11 cellular contexts compared by ENCODE assay signal in genomic region chr14:61281911-61282310, GRCh38. TPM values are rescaled to one million over a fixed set of nuclear protein-coding genes. Genes with fewer than 3 reads are reported as not detected.
DNase-seq lines count a peak whose midpoint lies in the region; ATAC-seq and TF ChIP-seq lines count a peak whose summit lies in the region.
"Had no signal": no experiment of that assay in that cellular context is flagged by ENCODE, and none has a peak within 500 bp of the region (broad histone marks: within the 10 kb centered on the region; RNA-seq: fewer than 3 reads in every experiment).

No MANE protein-coding gene starts in this region.

- no peaks in the 10 kb centered on the region for H3K27me3 Mint-ChIP-seq in progenitor cell of endocrine pancreas
- peaks cover 49% of the 10 kb centered on the region for H3K27me3 Mint-ChIP-seq in stimulated activated memory B cell treated with anti-CD40 and anti-IgM and Interleukin-4, amounts not matched to agents 10 μg/mL and 1 μg/mL and 100 μg/mL, for 72 hours

- H3K36me3 Mint-ChIP-seq in progenitor cell of endocrine pancreas (ENCODE audit: insufficient read depth): peaks cover 1% of the 10 kb centered on the region
- no peaks in the 10 kb centered on the region for H3K36me3 Mint-ChIP-seq in stimulated activated memory B cell treated with anti-CD40 and anti-IgM and Interleukin-4, amounts not matched to agents 10 μg/mL and 1 μg/mL and 100 μg/mL, for 72 hours

- ATAC-seq in GM21576 (IDR thresholded peaks at IDR 0.05; ENCODE audit: unreplicated experiment) (no peak), HG03097 (IDR thresholded peaks at IDR 0.05; ENCODE audit: low FRiP score, unreplicated experiment) (no peak)
- no peak for ATAC-seq in stimulated activated memory B cell treated with anti-CD40 and anti-IgM and Interleukin-4, amounts not matched to agents 10 μg/mL and 1 μg/mL and 100 μg/mL, for 72 hours

- peak overlapping the region; percentile 97 for H3K27ac Mint-ChIP-seq in progenitor cell of endocrine pancreas
- no peak overlapping the region for H3K27ac Mint-ChIP-seq in stimulated activated memory B cell treated with anti-CD40 and anti-IgM and Interleukin-4, amounts not matched to agents 10 μg/mL and 1 μg/mL and 100 μg/mL, for 72 hours

- no peaks in the 10 kb centered on the region for H3K9me3 Mint-ChIP-seq in progenitor cell of endocrine pancreas (ENCODE audit: low read depth)
- H3K9me3 Mint-ChIP-seq in stimulated activated memory B cell treated with anti-CD40 and anti-IgM and Interleukin-4, amounts not matched to agents 10 μg/mL and 1 μg/mL and 100 μg/mL, for 72 hours: no peaks in the 10 kb centered on the region

- peaks cover 38% of the 10 kb centered on the region for H3K4me1 Mint-ChIP-seq in progenitor cell of endocrine pancreas (ENCODE audit: low read depth)
- peaks cover 13% of the 10 kb centered on the region for H3K4me1 Mint-ChIP-seq in stimulated activated memory B cell treated with anti-CD40 and anti-IgM and Interleukin-4, amounts not matched to agents 10 μg/mL and 1 μg/mL and 100 μg/mL, for 72 hours

- H3K4me3 ChIP-seq in fibroblast of mammary gland (ENCODE audit: control insufficient read depth, low read depth, low read length): no peak overlapping the region

- peak; percentile 37 for DNase-seq in D341Med (ENCODE audit: low spot score)
- peak; percentile 47 for DNase-seq in NCI-H2171 treated with DMSO at 0.1 percent for 48 hours (lab: John Stamatoyannopoulos, UW)
- peak; percentile 50 for DNase-seq in fibroblast of mammary gland (ENCODE audit: low read depth)
- no peak for DNase-seq in progenitor cell of endocrine pancreas (ENCODE audit: low spot score, unreplicated experiment)
- DNase-seq in NCI-H2029 (lab: John Stamatoyannopoulos, UW): no peak
- DNase-seq: WERI-Rb-1 had no signal

- peak overlapping the region; percentile 87 for H3K4me3 Mint-ChIP-seq in progenitor cell of endocrine pancreas (ENCODE audit: low read depth)
- H3K4me3 Mint-ChIP-seq in stimulated activated memory B cell treated with anti-CD40 and anti-IgM and Interleukin-4, amounts not matched to agents 10 μg/mL and 1 μg/mL and 100 μg/mL, for 72 hours: no peak overlapping the region

- TF ChIP-seq CTCF in fibroblast of mammary gland (conservative IDR thresholded peaks at IDR 0.05; ENCODE audit: control insufficient read depth, insufficient read depth, low read depth, low read length): no peak
- no peak for TF ChIP-seq CTCF in progenitor cell of endocrine pancreas (IDR thresholded peaks at IDR 0.05; ENCODE audit: unreplicated experiment)

RNA-seq across cellular contexts. Expression of gene TMEM30B, which starts 0.8 kb away (rescaled TPM):
- 28.1 and 29.4 TPM in 2 replicates for total RNA-seq in progenitor cell of endocrine pancreas
- total RNA-seq: H4, OCI-LY7 had no signal

RNA-seq across cellular contexts. Expression of gene PRKCH, which starts 39.5 kb away (rescaled TPM):
- 4.5 and 5.1 TPM in 2 replicates for total RNA-seq in progenitor cell of endocrine pancreas

Comparison
In these comparisons a context has a peak if more than half of its experiments do, and no peak if none do; other contexts are left out.
1. DNase-seq: peak in D341Med (single experiment), NCI-H2171 treated with DMSO at 0.1 percent for 48 hours (single experiment) and fibroblast of mammary gland (single experiment); none in progenitor cell of endocrine pancreas (single experiment) and NCI-H2029 (single experiment).